22 cellular contexts compared by ENCODE assay signal in the genomic region with DNA sequence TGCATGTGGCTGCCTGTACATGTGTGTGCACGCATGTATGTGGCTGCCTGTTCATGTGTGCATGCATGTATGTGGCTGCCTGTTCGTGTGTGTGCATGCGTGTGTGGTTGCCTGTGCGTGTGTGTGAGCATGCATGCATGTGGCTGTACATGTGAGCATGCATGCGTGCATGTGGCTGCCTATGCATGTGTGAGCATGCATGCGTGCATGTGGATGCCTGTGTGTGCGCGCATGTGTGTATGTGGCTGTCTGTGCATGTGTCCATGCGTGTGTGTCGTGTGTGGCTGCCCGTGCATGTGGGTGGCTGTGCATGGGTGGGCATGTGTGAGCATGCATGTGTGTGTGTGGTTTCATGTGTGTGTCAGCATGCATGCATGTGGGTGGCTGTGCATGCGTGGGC.
DNase-seq lines count a peak whose midpoint lies in the region; ATAC-seq, FAIRE-seq and TF ChIP-seq lines count a peak whose summit lies in the region.
"Had no signal": no experiment of that assay in that cellular context is flagged by ENCODE, and none has a peak within 500 bp of the region (broad histone marks: within the 10 kb centered on the region; RNA-seq: fewer than 3 reads in every experiment).

No MANE protein-coding gene starts in this region.

- intact Hi-C loops in kidney (cut with DNase I): no loop called here

- no peak overlapping the region for H3K27ac ChIP-seq in kidney (ENCODE audit: low read depth in 2 of 2, low read length in 2 of 2)

- DNase-seq in stimulated activated naive CD8-positive, alpha-beta T cell treated with anti-CD3 and anti-CD28 coated beads, Interleukin-15, Interleukin-2, amounts not matched to agents 100 U/mL and 50 U/mL, for 24 hours: no peak
- no peak for DNase-seq in WTC11 (ENCODE audit: low spot score)
- peak; percentile 29 for DNase-seq in kidney
- DNase-seq in mesothelial cell of epicardium (ENCODE audit: low spot score in 2 of 2, unreplicated experiment in 2 of 2): no peak
- DNase-seq: Caco-2; CD4-positive, CD25-positive, alpha-beta regulatory T cell; DMS 273 treated with DMSO at 0.1 percent for 48 hours; DMS79 treated with DMSO at 0.1 percent for 48 hours; GOT3; IMR-90; NCI-H1105 treated with DMSO at 0.1 percent for 48 hours; NCI-H2029 treated with DMSO at 0.1 percent for 48 hours; NCI-H226; NCI-H524 treated with DMSO at 0.1 percent for 48 hours; NCI-H82 had no signal

- no peak overlapping the region for H3K4me3 ChIP-seq in kidney (ENCODE audit: low read length in 2 of 2)

- CTCF ChIA-PET in WTC11 (lab: Charles Lee): no interaction called here

- peaks cover 6% of the 10 kb centered on the region for H3K4me1 Mint-ChIP-seq in stimulated activated naive CD8-positive, alpha-beta T cell treated with anti-CD3 and anti-CD28 coated beads, Interleukin-15, Interleukin-2, amounts not matched to agents 100 ng/mL and 50 ng/mL, for 24 hours (ENCODE audit: low read depth)
- no peaks in the 10 kb centered on the region for H3K4me1 Mint-ChIP-seq in WTC11
- H3K4me1 Mint-ChIP-seq in activated T-helper 17 cell treated with anti-CD3 and anti-CD28 coated beads, Interleukin-2, amount 50 U/mL, for 72 hours: no peaks in the 10 kb centered on the region
- H3K4me1 Mint-ChIP-seq in mesothelial cell of epicardium: peaks cover 2% of the 10 kb centered on the region

- H3K4me3 Mint-ChIP-seq in stimulated activated naive CD8-positive, alpha-beta T cell treated with anti-CD3 and anti-CD28 coated beads, Interleukin-15, Interleukin-2, amounts not matched to agents 100 ng/mL and 50 ng/mL, for 24 hours: peak overlapping the region; percentile 20
- H3K4me3 Mint-ChIP-seq in WTC11 (no peak overlapping the region), mesothelial cell of epicardium (no peak overlapping the region)
- no peak overlapping the region for H3K4me3 Mint-ChIP-seq in activated T-helper 17 cell treated with anti-CD3 and anti-CD28 coated beads, Interleukin-2, amount 50 U/mL, for 72 hours

- POLR2A ChIA-PET in WTC11 (lab: Charles Lee): no interaction called here

- TF ChIP-seq CTCF in WTC11 (IDR thresholded peaks at IDR 0.05): no peak
- no peak for TF ChIP-seq CTCF in kidney (IDR thresholded peaks at IDR 0.05; ENCODE audit: borderline replicate concordance, extremely low read depth, insufficient read depth)
- TF ChIP-seq CTCF in mesothelial cell of epicardium (IDR thresholded peaks at IDR 0.05; ENCODE audit: unreplicated experiment): no peak

- H3K9me3 Mint-ChIP-seq in stimulated activated naive CD8-positive, alpha-beta T cell treated with anti-CD3 and anti-CD28 coated beads, Interleukin-15, Interleukin-2, amounts not matched to agents 100 ng/mL and 50 ng/mL, for 24 hours: no peaks in the 10 kb centered on the region
- H3K9me3 Mint-ChIP-seq in WTC11: peaks cover 16% of the 10 kb centered on the region
- peaks cover 3% of the 10 kb centered on the region for H3K9me3 Mint-ChIP-seq in activated T-helper 17 cell treated with anti-CD3 and anti-CD28 coated beads, Interleukin-2, amount 50 U/mL, for 72 hours
- no peaks in the 10 kb centered on the region for H3K9me3 Mint-ChIP-seq in mesothelial cell of epicardium
- H3K9me3 Mint-ChIP-seq: CD4-positive, CD25-positive, alpha-beta regulatory T cell had no signal

- H3K9ac ChIP-seq in kidney (ENCODE audit: low read length in 2 of 2): no peak overlapping the region

- no peaks in the 10 kb centered on the region for H3K27me3 Mint-ChIP-seq in stimulated activated naive CD8-positive, alpha-beta T cell treated with anti-CD3 and anti-CD28 coated beads, Interleukin-15, Interleukin-2, amounts not matched to agents 100 ng/mL and 50 ng/mL, for 24 hours
- no peaks in the 10 kb centered on the region for H3K27me3 Mint-ChIP-seq in WTC11 (ENCODE audit: low read depth)
- no peaks in the 10 kb centered on the region for H3K27me3 Mint-ChIP-seq in activated T-helper 17 cell treated with anti-CD3 and anti-CD28 coated beads, Interleukin-2, amount 50 U/mL, for 72 hours
- H3K27me3 Mint-ChIP-seq in mesothelial cell of epicardium (ENCODE audit: low read depth): no peaks in the 10 kb centered on the region
- H3K27me3 Mint-ChIP-seq: CD4-positive, CD25-positive, alpha-beta regulatory T cell had no signal

- no peak for FAIRE-seq in kidney (lab: Jason Lieb, UNC)
- FAIRE-seq: GM12892, GM18507 had no signal

- peaks cover 8 to 15% of the 10 kb centered on the region in 2 donors for H3K36me3 ChIP-seq in kidney (ENCODE audit: control insufficient read depth in 1 of 2, insufficient read depth in 2 of 2, low read length in 2 of 2)

- no peaks in the 10 kb centered on the region for H3K4me1 ChIP-seq in kidney (ENCODE audit: control insufficient read depth in 1 of 2, insufficient read depth in 1 of 2, low read depth in 1 of 2, low read length in 2 of 2)
- H3K4me1 ChIP-seq: Caco-2 had no signal

- H3K9me3 ChIP-seq in kidney (ENCODE audit: control insufficient read depth in 1 of 2, low read length in 2 of 2): no peaks in the 10 kb centered on the region

- ATAC-seq in stimulated activated naive CD8-positive, alpha-beta T cell treated with anti-CD3 and anti-CD28 coated beads, Interleukin-15, Interleukin-2, amounts not matched to agents 100 U/mL and 50 U/mL, for 24 hours: no peak
- ATAC-seq in WTC11 (no peak), GM21381 (IDR thresholded peaks at IDR 0.05; ENCODE audit: unreplicated experiment) (no peak)
- ATAC-seq in activated T-helper 17 cell treated with anti-CD3 and anti-CD28 coated beads, Interleukin-2, amount 50 U/mL, for 72 hours (replicated peaks): no peak
- ATAC-seq: HCT116, Panc1 had no signal

- H3K36me3 Mint-ChIP-seq in stimulated activated naive CD8-positive, alpha-beta T cell treated with anti-CD3 and anti-CD28 coated beads, Interleukin-15, Interleukin-2, amounts not matched to agents 100 ng/mL and 50 ng/mL, for 24 hours (ENCODE audit: low read depth): peaks cover 19% of the 10 kb centered on the region
- H3K36me3 Mint-ChIP-seq in WTC11: peaks cover 24% of the 10 kb centered on the region
- H3K36me3 Mint-ChIP-seq in activated T-helper 17 cell treated with anti-CD3 and anti-CD28 coated beads, Interleukin-2, amount 50 U/mL, for 72 hours (ENCODE audit: low read depth): peaks cover 11% of the 10 kb centered on the region
- H3K36me3 Mint-ChIP-seq in mesothelial cell of epicardium: peaks cover 13% of the 10 kb centered on the region

- H3K27ac Mint-ChIP-seq in stimulated activated naive CD8-positive, alpha-beta T cell treated with anti-CD3 and anti-CD28 coated beads, Interleukin-15, Interleukin-2, amounts not matched to agents 100 ng/mL and 50 ng/mL, for 24 hours: no peak overlapping the region
- H3K27ac Mint-ChIP-seq in WTC11: peak overlapping the region; percentile 36; the same call in 1 of the 2 replicates
- no peak overlapping the region for H3K27ac Mint-ChIP-seq in activated T-helper 17 cell treated with anti-CD3 and anti-CD28 coated beads, Interleukin-2, amount 50 U/mL, for 72 hours
- H3K27ac Mint-ChIP-seq in mesothelial cell of epicardium: no peak overlapping the region
- H3K27ac Mint-ChIP-seq: CD4-positive, CD25-positive, alpha-beta regulatory T cell had no signal

TF ChIP-seq in WTC11, 78 proteins besides CTCF, POLR2A, EP300 and RAD21 (continues in another document):
- no peak for TF ChIP-seq ELF4 (CRISPR knock-in tag; IDR thresholded peaks at IDR 0.05; ENCODE audit: low read depth)
- TF ChIP-seq TEAD4 (CRISPR knock-in tag; IDR thresholded peaks at IDR 0.05): no peak
- no peak for TF ChIP-seq TCF7 (CRISPR knock-in tag; IDR thresholded peaks at IDR 0.05; ENCODE audit: low read depth)
- no peak for TF ChIP-seq ZNF121 (CRISPR knock-in tag; IDR thresholded peaks at IDR 0.05)
- no peak for TF ChIP-seq MXD4 (CRISPR knock-in tag; IDR thresholded peaks at IDR 0.05; ENCODE audit: borderline replicate concordance)
- TF ChIP-seq FOXJ3 (CRISPR knock-in tag; IDR thresholded peaks at IDR 0.05; ENCODE audit: borderline replicate concordance): no peak
- TF ChIP-seq GTF2I (CRISPR knock-in tag; conservative IDR thresholded peaks at IDR 0.05): no peak
- TF ChIP-seq FOXK1 (CRISPR knock-in tag; IDR thresholded peaks at IDR 0.05): no peak
- TF ChIP-seq NFYB (CRISPR knock-in tag; conservative IDR thresholded peaks at IDR 0.05; ENCODE audit: low read depth): no peak
- no peak for TF ChIP-seq MYBL2 (CRISPR knock-in tag; IDR thresholded peaks at IDR 0.05)
- TF ChIP-seq, protein P1, sequence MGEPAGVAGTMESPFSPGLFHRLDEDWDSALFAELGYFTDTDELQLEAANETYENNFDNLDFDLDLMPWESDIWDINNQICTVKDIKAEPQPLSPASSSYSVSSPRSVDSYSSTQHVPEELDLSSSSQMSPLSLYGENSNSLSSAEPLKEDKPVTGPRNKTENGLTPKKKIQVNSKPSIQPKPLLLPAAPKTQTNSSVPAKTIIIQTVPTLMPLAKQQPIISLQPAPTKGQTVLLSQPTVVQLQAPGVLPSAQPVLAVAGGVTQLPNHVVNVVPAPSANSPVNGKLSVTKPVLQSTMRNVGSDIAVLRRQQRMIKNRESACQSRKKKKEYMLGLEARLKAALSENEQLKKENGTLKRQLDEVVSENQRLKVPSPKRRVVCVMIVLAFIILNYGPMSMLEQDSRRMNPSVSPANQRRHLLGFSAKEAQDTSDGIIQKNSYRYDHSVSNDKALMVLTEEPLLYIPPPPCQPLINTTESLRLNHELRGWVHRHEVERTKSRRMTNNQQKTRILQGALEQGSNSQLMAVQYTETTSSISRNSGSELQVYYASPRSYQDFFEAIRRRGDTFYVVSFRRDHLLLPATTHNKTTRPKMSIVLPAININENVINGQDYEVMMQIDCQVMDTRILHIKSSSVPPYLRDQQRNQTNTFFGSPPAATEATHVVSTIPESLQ (CRISPR knock-in tag; IDR thresholded peaks at IDR 0.05): no peak
- no peak for TF ChIP-seq ATF1 (CRISPR knock-in tag; IDR thresholded peaks at IDR 0.05)
- TF ChIP-seq CREM (CRISPR knock-in tag; IDR thresholded peaks at IDR 0.05): no peak
- no peak for TF ChIP-seq TP53 (CRISPR knock-in tag; IDR thresholded peaks at IDR 0.05)
- no peak for TF ChIP-seq TEAD1 (CRISPR knock-in tag; IDR thresholded peaks at IDR 0.05)
- no peak for TF ChIP-seq NR1H2 (CRISPR knock-in tag; IDR thresholded peaks at IDR 0.05)
- no peak for TF ChIP-seq PRRX2 (CRISPR knock-in tag; IDR thresholded peaks at IDR 0.05)
- TF ChIP-seq ZNF138 (CRISPR knock-in tag; conservative IDR thresholded peaks at IDR 0.05): no peak
- TF ChIP-seq, protein P2, sequence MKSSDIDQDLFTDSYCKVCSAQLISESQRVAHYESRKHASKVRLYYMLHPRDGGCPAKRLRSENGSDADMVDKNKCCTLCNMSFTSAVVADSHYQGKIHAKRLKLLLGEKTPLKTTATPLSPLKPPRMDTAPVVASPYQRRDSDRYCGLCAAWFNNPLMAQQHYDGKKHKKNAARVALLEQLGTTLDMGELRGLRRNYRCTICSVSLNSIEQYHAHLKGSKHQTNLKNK (CRISPR knock-in tag; IDR thresholded peaks at IDR 0.05): no peak
